In the genomic region with DNA sequence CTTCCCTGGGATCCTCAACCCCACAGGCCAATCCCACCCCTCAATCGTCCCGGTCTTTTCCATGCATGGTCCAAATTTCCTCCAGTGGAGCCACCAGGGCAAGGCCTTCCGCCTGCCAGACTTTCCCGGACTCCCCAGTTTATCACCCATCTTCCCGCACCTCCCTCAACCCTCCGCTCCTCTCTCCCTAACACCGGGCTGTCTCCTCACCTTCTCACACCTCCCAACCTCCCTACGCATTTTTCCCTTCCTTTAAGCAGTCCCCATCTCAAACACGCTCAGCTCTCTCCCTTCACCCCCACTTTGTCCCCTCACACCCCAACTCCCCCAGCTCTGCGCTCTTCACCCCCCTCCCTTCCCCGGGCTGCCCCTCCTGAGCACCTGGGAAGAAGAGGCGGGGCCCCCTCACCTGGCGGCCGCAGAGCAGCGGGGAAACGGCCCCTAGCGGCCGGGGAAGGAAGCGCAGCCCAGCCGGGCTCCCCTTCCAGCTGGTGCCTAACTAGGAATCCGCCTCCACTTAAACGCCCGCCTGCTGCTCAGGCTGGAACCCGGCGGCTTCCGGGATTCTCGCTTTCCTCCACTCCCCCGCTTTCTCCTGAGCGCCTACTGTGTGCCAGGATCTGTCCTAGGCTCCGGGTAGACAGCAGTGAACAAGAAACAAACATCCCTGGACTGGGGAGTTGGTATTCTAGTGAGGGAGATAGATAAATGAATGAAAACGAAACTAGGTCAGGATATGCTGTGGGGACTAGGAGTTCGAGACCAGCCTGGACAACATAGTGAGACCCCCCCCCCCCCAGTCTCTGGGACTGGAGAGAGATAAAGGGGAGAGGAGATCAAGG, we compare ENCODE assay signal across 8 cellular contexts.
DNase-seq lines count a peak whose midpoint lies in the region; ATAC-seq and TF ChIP-seq lines count a peak whose summit lies in the region.
"Not testable (repeated sequence)": the region's sequence is repeated elsewhere in the genome, so short reads cannot be mapped to it uniquely, and the experiment has no call there.

No MANE protein-coding gene starts in this region.

- WGBS in body of pancreas, 2 donors = 1 to 5% methylated on average over 26 to 32 of the region's 32 CpGs
- 7% methylated on average over 32 of the region's 32 CpGs for WGBS in right cardiac atrium

- intact Hi-C loops in body of pancreas (cut with DNase I); right cardiac atrium (cut with DNase I): not testable (repeated sequence)
- intact Hi-C loops in posterior vena cava (cut with DNase I) = loop anchor here in 1 of 2 donors (5.0 kb wide), 1 partner anchor 411 kb away; no protein-coding TSS in a partner anchor

- not testable (repeated sequence) for H3K27ac ChIP-seq in body of pancreas; right cardiac atrium (ENCODE audit: low read length); substantia nigra (ENCODE audit: low read depth, low read length, poor library complexity, severe bottlenecking)

- not testable (repeated sequence) for H3K4me1 ChIP-seq in body of pancreas; right cardiac atrium (ENCODE audit: control insufficient read depth, insufficient read depth, low read length)

- TF ChIP-seq CTCF in body of pancreas (IDR thresholded peaks at IDR 0.05) = peak; percentile 85 to 95 (median 91)

- not testable (repeated sequence) for TF ChIP-seq POLR2A in body of pancreas (IDR thresholded peaks at IDR 0.05)

- H3K9me3 ChIP-seq in body of pancreas; right cardiac atrium (ENCODE audit: control insufficient read depth, low read length): not testable (repeated sequence)

- ATAC-seq in body of pancreas (peak; percentile 92), right cardiac atrium (peak; percentile 83 to 85)

- H3K27me3 ChIP-seq in body of pancreas; right cardiac atrium (ENCODE audit: control insufficient read depth, insufficient read depth): not testable (repeated sequence)

- not testable (repeated sequence) for H3K4me3 ChIP-seq in body of pancreas
- peak overlapping the region; percentile 23 for H3K4me3 ChIP-seq in right cardiac atrium (ENCODE audit: low read length)

- not testable (repeated sequence) for H3K36me3 ChIP-seq in body of pancreas (replicated peaks in 1 of 2; ENCODE audit: insufficient read depth in 1 of 2, low read depth in 2 of 2)

- DNase-seq in DMS53 treated with DMSO at 0.1 percent for 48 hours (lab: John Stamatoyannopoulos, UW; ENCODE audit: unreplicated experiment) = peak; percentile 26
- DNase-seq in HPDE6-E6E7 (ENCODE audit: extremely low spot score) = peak; percentile 76
- peak; percentile 48 for DNase-seq in NCI-H460 (ENCODE audit: extremely low read depth, low read depth)
- peak; percentile 31 to 50 (median 43) for DNase-seq in activated CD4-positive, CD25-positive, alpha-beta regulatory T cell (lab: John Stamatoyannopoulos, UW)
- DNase-seq in body of pancreas = peak; percentile 73 to 86 (median 81)
- peak; percentile 35 to 84 (median 82) for DNase-seq in right cardiac atrium
- peak; percentile 88 for DNase-seq in posterior vena cava (ENCODE audit: low spot score)
- peak in 25 of 49 donors; percentile 0 to 58 (median 24) for DNase-seq in substantia nigra (lab: John Stamatoyannopoulos, UW)

Comparison
In these comparisons a context has a peak if more than half of its experiments do, and no peak if none do; other contexts are left out.
1. DNase-seq: peak in every context shown above with its lines; median percentile 88 in posterior vena cava; 82 in right cardiac atrium; 81 in body of pancreas; 76 in HPDE6-E6E7; 48 in NCI-H460; 43 in activated CD4-positive, CD25-positive, alpha-beta regulatory T cell; 26 in DMS53 treated with DMSO at 0.1 percent for 48 hours; 24 in substantia nigra.